In genomic region chr10:3539696-3540383, GRCh38 we compare ENCODE assay signal across 20 cellular contexts.
DNase-seq lines count a peak whose midpoint lies in the region; ATAC-seq and TF ChIP-seq lines count a peak whose summit lies in the region.
"Had no signal": no experiment of that assay in that cellular context is flagged by ENCODE, and none has a peak within 500 bp of the region (broad histone marks: within the 10 kb centered on the region; RNA-seq: fewer than 3 reads in every experiment).

No MANE protein-coding gene starts in this region.

- no peak for ATAC-seq in GM19351 (IDR thresholded peaks at IDR 0.05; ENCODE audit: unreplicated experiment)
- no peak for ATAC-seq in HG02571 (IDR thresholded peaks at IDR 0.05; ENCODE audit: unreplicated experiment)
- ATAC-seq: activated CD8-positive, alpha-beta T cell treated with anti-CD3 and anti-CD28 coated beads, Interleukin-2, amount 10 ng/mL, durations not matched to agents 7 days and 5 days had no signal

- no peak overlapping the region for H3K4me3 ChIP-seq in BLaER1 treated with 17β-estradiol and CSF1 and Interleukin-3, amounts not matched to agents 10 nM and 100 nM
- peak overlapping the region; percentile 4 for H3K4me3 ChIP-seq in adipocyte (ENCODE audit: low read length)
- no peak overlapping the region for H3K4me3 ChIP-seq in fibroblast of lung (replicated peaks in 1 of 4; ENCODE audit: control extremely low read depth in 1 of 4, insufficient read depth in 1 of 4, low read depth in 3 of 4, low read length in 4 of 4)
- H3K4me3 ChIP-seq in rectal smooth muscle tissue (ENCODE audit: low read length): no peak overlapping the region
- H3K4me3 ChIP-seq: K562 had no signal

- H3K4me1 ChIP-seq in BLaER1 treated with 17β-estradiol and CSF1 and Interleukin-3, amounts not matched to agents 10 nM and 100 nM: peaks cover 11 to 25% (median 19%) of the 10 kb centered on the region in 10 experiments
- H3K4me1 ChIP-seq in adipocyte (ENCODE audit: control insufficient read depth, insufficient read depth, low read length) (peaks cover 36% of the 10 kb centered on the region), fibroblast of lung (ENCODE audit: control insufficient read depth, extremely low read depth, insufficient read depth, low read length) (peaks cover 14% of the 10 kb centered on the region), rectal smooth muscle tissue (ENCODE audit: control insufficient read depth, insufficient read depth, low read length) (peaks cover 20% of the 10 kb centered on the region)

- H3K27ac ChIP-seq in BLaER1 treated with 17β-estradiol and CSF1 and Interleukin-3, amounts not matched to agents 10 nM and 100 nM: peak overlapping the region in 2 of 11 experiments; percentile 20 to 39; a peak in 2 of 22 replicates
- H3K27ac ChIP-seq in fibroblast of lung (ENCODE audit: insufficient read depth, low read length) (peak overlapping the region; percentile 86), rectal smooth muscle tissue (ENCODE audit: low read depth, low read length) (peak overlapping the region; percentile 79)
- H3K27ac ChIP-seq: HL-60 had no signal

- no peaks in the 10 kb centered on the region for H4K20me1 ChIP-seq in BLaER1 treated with 17β-estradiol and CSF1 and Interleukin-3, amounts not matched to agents 10 nM and 100 nM
- H4K20me1 ChIP-seq in fibroblast of lung (ENCODE audit: control insufficient read depth, extremely low read depth, insufficient read depth, low read length): no peaks in the 10 kb centered on the region

- peaks cover 0 to 24% (median 14%) of the 10 kb centered on the region in 11 experiments; a peak in 12 of 22 replicates for H3K9me3 ChIP-seq in BLaER1 treated with 17β-estradiol and CSF1 and Interleukin-3, amounts not matched to agents 10 nM and 100 nM (replicated peaks in 1 of 11)
- no peaks in the 10 kb centered on the region for H3K9me3 ChIP-seq in adipocyte (ENCODE audit: control insufficient read depth, low read length)
- no peaks in the 10 kb centered on the region for H3K9me3 ChIP-seq in fibroblast of lung (ENCODE audit: control insufficient read depth, insufficient read depth, low read depth, low read length)

- H3K36me3 ChIP-seq in BLaER1 treated with 17β-estradiol and CSF1 and Interleukin-3, amounts not matched to agents 10 nM and 100 nM: no peaks in the 10 kb centered on the region
- H3K36me3 ChIP-seq in adipocyte (ENCODE audit: control insufficient read depth, insufficient read depth, low read length, severe bottlenecking) (no peaks in the 10 kb centered on the region), fibroblast of lung (ENCODE audit: control insufficient read depth, insufficient read depth, low read length) (no peaks in the 10 kb centered on the region), rectal smooth muscle tissue (ENCODE audit: control insufficient read depth, insufficient read depth, low read length) (no peaks in the 10 kb centered on the region)

- no peaks in the 10 kb centered on the region for H3K79me2 ChIP-seq in fibroblast of lung (ENCODE audit: control insufficient read depth, insufficient read depth, low read length)

- H3K9ac ChIP-seq in BLaER1 treated with 17β-estradiol and CSF1 and Interleukin-3, amounts not matched to agents 10 nM and 100 nM: 0 out of 22 replicates have a peak overlapping the region, but pooled peaks of 1 of the 11 experiments have one; percentile 9
- peak overlapping the region; percentile 57 for H3K9ac ChIP-seq in adipocyte (ENCODE audit: low read length)
- peak overlapping the region; percentile 26 for H3K9ac ChIP-seq in fibroblast of lung (ENCODE audit: insufficient read depth, low read length)
- H3K9ac ChIP-seq in rectal smooth muscle tissue (ENCODE audit: low read length): no peak overlapping the region

- TF ChIP-seq CTCF in fibroblast of lung (conservative IDR thresholded peaks at IDR 0.05 in 1 of 2, IDR thresholded peaks at IDR 0.05 in 1 of 2; ENCODE audit: low read depth in 1 of 2, low read length in 2 of 2) (no peak), GM20000 (IDR thresholded peaks at IDR 0.05; ENCODE audit: extremely low read depth, missing control alignments) (no peak), GM10266 (IDR thresholded peaks at IDR 0.05; ENCODE audit: control insufficient read depth, insufficient read depth, low read depth, missing control alignments) (no peak)

- H2AFZ ChIP-seq in fibroblast of lung (ENCODE audit: low read length): no peak overlapping the region

- H3K4me2 ChIP-seq in BLaER1 treated with 17β-estradiol and CSF1 and Interleukin-3, amounts not matched to agents 10 nM and 100 nM: peak overlapping the region in 9 of 11 experiments; percentile 2 to 56 (median 29); a peak in 11 of 22 replicates
- H3K4me2 ChIP-seq in fibroblast of lung (ENCODE audit: extremely low read depth, insufficient read depth, low read length): no peak overlapping the region

- no peaks in the 10 kb centered on the region for H3K27me3 ChIP-seq in BLaER1 treated with 17β-estradiol and CSF1 and Interleukin-3, amounts not matched to agents 10 nM and 100 nM
- H3K27me3 ChIP-seq in adipocyte (replicated peaks; ENCODE audit: control insufficient read depth, insufficient read depth, low read length) (no peaks in the 10 kb centered on the region), fibroblast of lung (ENCODE audit: control insufficient read depth, insufficient read depth, low read length) (no peaks in the 10 kb centered on the region), rectal smooth muscle tissue (ENCODE audit: control insufficient read depth, insufficient read depth, low read length) (no peaks in the 10 kb centered on the region)

- no peak for DNase-seq in adipocyte (ENCODE audit: low read depth)
- DNase-seq in fibroblast of lung (ENCODE audit: low read depth in 2 of 2): no peak
- DNase-seq in GM20000 (ENCODE audit: low spot score): no peak
- no peak for DNase-seq in GM10266 (ENCODE audit: extremely low spot score)
- DNase-seq: activated B cell treated with CpG ODN at 0.5 μM for 24 hours; activated CD8-positive, alpha-beta T cell treated with anti-CD3 and anti-CD28 coated beads, Interleukin-2, amount 10 ng/mL, durations not matched to agents 7 days and 5 days; activated naive CD8-positive, alpha-beta T cell treated with anti-CD3 and anti-CD28 coated beads for 36 hours; activated T-cell treated with anti-CD3 and anti-CD28 coated beads, Interleukin-2, amount 50 U/mL, for 4 hours; CD8-positive, alpha-beta memory T cell; NCI-H1930; NCI-H446 treated with DMSO at 0.1 percent for 48 hours; SHP77 treated with DMSO at 0.1 percent for 48 hours; stimulated activated naive CD4-positive, alpha-beta T cell treated with Interleukin-2 at 50 U/mL for 16 hours; T-helper 2 cell had no signal
